Comparison of ENCODE assay signal across 9 cellular contexts in genomic region chr10:79247373-79248137, GRCh38.
A peak's percentile ranks its signal among the peaks of the same experiment; 100 is the strongest.
DNase-seq lines count a peak whose midpoint lies in the region; ATAC-seq and TF ChIP-seq lines count a peak whose summit lies in the region.
"Had no signal": no experiment of that assay in that cellular context is flagged by ENCODE, and none has a peak within 500 bp of the region (broad histone marks: within the 10 kb centered on the region; RNA-seq: fewer than 3 reads in every experiment).

No MANE protein-coding gene starts in this region.

- no peaks in the 10 kb centered on the region for H3K27me3 Mint-ChIP-seq in type B pancreatic cell

- H3K4me1 Mint-ChIP-seq in type B pancreatic cell (ENCODE audit: unreplicated experiment), result peaks cover 33% of the 10 kb centered on the region

- intact Hi-C loops in heart right ventricle (cut with DNase I) (loop anchor here in 1 of 10 donors (10.0 kb wide), 1 partner anchor 97 kb away; the partner anchor contains the start of gene PPIF), left cardiac atrium (cut with DNase I) (no loop called here)

- TF ChIP-seq CTCF in heart right ventricle (IDR thresholded peaks at IDR 0.05), result no peak
- TF ChIP-seq CTCF in neural cell (IDR thresholded peaks at IDR 0.05; ENCODE audit: poor library complexity, severe bottlenecking), result no peak
- no peak for TF ChIP-seq CTCF in type B pancreatic cell (conservative IDR thresholded peaks at IDR 0.05)

- H3F3A ChIP-seq in neural cell (ENCODE audit: insufficient read depth, low read length, poor library complexity, severe bottlenecking), result no peaks in the 10 kb centered on the region

- no peak for TF ChIP-seq RAD21 in neural cell (conservative IDR thresholded peaks at IDR 0.05)

- 90 to 95% methylated on average over 6 of the region's 6 CpGs for WGBS in heart right ventricle, 2 donors

- H3K4me3 ChIP-seq in heart right ventricle (no peak overlapping the region), neural cell (ENCODE audit: low read length) (peak overlapping the region; percentile 78)
- H3K4me3 ChIP-seq in effector memory CD4-positive, alpha-beta T cell (ENCODE audit: insufficient read depth, low read depth, low read length, poor library complexity, severe bottlenecking), result no peak overlapping the region

- H3K27ac Mint-ChIP-seq in type B pancreatic cell, result peak overlapping the region; percentile 69

- peak overlapping the region; percentile 0 for H3K4me3 Mint-ChIP-seq in type B pancreatic cell

- DNase-seq in heart right ventricle (peak in 1 of 2 donors; percentile 3), left cardiac atrium (no peak), type B pancreatic cell (ENCODE audit: extremely low spot score, unreplicated experiment) (no peak)
- no peak for DNase-seq in effector memory CD4-positive, alpha-beta T cell
- DNase-seq: stimulated activated CD4-positive, alpha-beta T cell treated with anti-CD3 and anti-CD28 coated beads, Interleukin-2, amount 100 ng/mL, for 24 hours had no signal

- H3K9me2 ChIP-seq in neural cell (ENCODE audit: insufficient read depth, low read length), result no peaks in the 10 kb centered on the region

- ATAC-seq in heart right ventricle, result no peak
- no peak for ATAC-seq in left cardiac atrium
- ATAC-seq in GM18867 (IDR thresholded peaks at IDR 0.05; ENCODE audit: unreplicated experiment), result no peak
- ATAC-seq in HG03521 (IDR thresholded peaks at IDR 0.05; ENCODE audit: unreplicated experiment), result no peak

- H3K9me3 Mint-ChIP-seq in type B pancreatic cell, result no peaks in the 10 kb centered on the region

- H4K20me1 ChIP-seq in neural cell (ENCODE audit: insufficient read depth), result peaks cover 72% of the 10 kb centered on the region

- peaks cover 89% of the 10 kb centered on the region for H3K79me2 ChIP-seq in neural cell (replicated peaks; ENCODE audit: insufficient read depth, low read length)

- peak overlapping the region; percentile 69 to 95 (median 88) for H3K27ac ChIP-seq in heart right ventricle
- peak overlapping the region; percentile 66 for H3K27ac ChIP-seq in angular gyrus (ENCODE audit: low read depth, low read length)
- no peak overlapping the region for H3K27ac ChIP-seq in neural cell (ENCODE audit: low read length)
- no peak overlapping the region for H3K27ac ChIP-seq in effector memory CD4-positive, alpha-beta T cell (ENCODE audit: insufficient read depth, low read length, poor library complexity, severe bottlenecking)

- peaks cover 57 to 91% (median 84%) of the 10 kb centered on the region in 9 donors for H3K4me1 ChIP-seq in heart right ventricle
- peaks cover 35% of the 10 kb centered on the region for H3K4me1 ChIP-seq in effector memory CD4-positive, alpha-beta T cell (ENCODE audit: control insufficient read depth, insufficient read depth, low read length, poor library complexity, severe bottlenecking)

- H3K4me2 ChIP-seq in neural cell (ENCODE audit: low read length), result no peak overlapping the region

- no peak overlapping the region for H3K9ac ChIP-seq in neural cell (ENCODE audit: low read length)

- peaks cover 0 to 6% (median 0%) of the 10 kb centered on the region in 9 donors for H3K36me3 ChIP-seq in heart right ventricle
- H3K36me3 ChIP-seq in neural cell (ENCODE audit: insufficient read depth, low read length), result no peaks in the 10 kb centered on the region
- no peaks in the 10 kb centered on the region for H3K36me3 ChIP-seq in effector memory CD4-positive, alpha-beta T cell (ENCODE audit: control insufficient read depth, insufficient read depth, low read length)

- H3K27me3 ChIP-seq in heart right ventricle, result no peaks in the 10 kb centered on the region
- H3K27me3 ChIP-seq in neural cell (ENCODE audit: insufficient read depth, low read depth, low read length), result no peaks in the 10 kb centered on the region
- no peaks in the 10 kb centered on the region for H3K27me3 ChIP-seq in effector memory CD4-positive, alpha-beta T cell (replicated peaks; ENCODE audit: control insufficient read depth, insufficient read depth, low read length, poor library complexity, severe bottlenecking)

- H3K36me3 Mint-ChIP-seq in type B pancreatic cell, result peaks cover 6% of the 10 kb centered on the region

- H3K9me3 ChIP-seq in heart right ventricle, result no peaks in the 10 kb centered on the region
- no peaks in the 10 kb centered on the region for H3K9me3 ChIP-seq in neural cell (ENCODE audit: low read length)
- H3K9me3 ChIP-seq in effector memory CD4-positive, alpha-beta T cell (ENCODE audit: control insufficient read depth, low read length), result no peaks in the 10 kb centered on the region

- H2AFZ ChIP-seq in neural cell (ENCODE audit: low read depth, low read length), result no peak overlapping the region

- no peak for TF ChIP-seq EP300 in neural cell (conservative IDR thresholded peaks at IDR 0.05; ENCODE audit: poor library complexity, severe bottlenecking)

TF ChIP-seq in neural cell, 6 proteins besides CTCF, POLR2A, EP300 and RAD21:
- TF ChIP-seq SMC3 (conservative IDR thresholded peaks at IDR 0.05; ENCODE audit: poor library complexity) (no peak), EZH2 (IDR thresholded peaks at IDR 0.05; ENCODE audit: borderline replicate concordance, insufficient read depth, low read length, poor library complexity, severe bottlenecking) (no peak), POLR2AphosphoS5 (IDR thresholded peaks at IDR 0.05) (no peak), MXI1 (conservative IDR thresholded peaks at IDR 0.05; ENCODE audit: poor library complexity, severe bottlenecking) (no peak), TAF1 (IDR thresholded peaks at IDR 0.05; ENCODE audit: low read depth) (no peak), REST (IDR thresholded peaks at IDR 0.05; ENCODE audit: borderline replicate concordance) (no peak)
TF ChIP-seq in neural cell: peak in this region for 0.

Comparison
In these comparisons a context has a peak if more than half of its experiments do, and no peak if none do; other contexts are left out.
1. H3K27ac ChIP-seq: peak in heart right ventricle (10 of 10) and angular gyrus (single experiment); none in neural cell (single experiment) and effector memory CD4-positive, alpha-beta T cell (single experiment).